8 cellular contexts compared by ENCODE assay signal in the genomic region with DNA sequence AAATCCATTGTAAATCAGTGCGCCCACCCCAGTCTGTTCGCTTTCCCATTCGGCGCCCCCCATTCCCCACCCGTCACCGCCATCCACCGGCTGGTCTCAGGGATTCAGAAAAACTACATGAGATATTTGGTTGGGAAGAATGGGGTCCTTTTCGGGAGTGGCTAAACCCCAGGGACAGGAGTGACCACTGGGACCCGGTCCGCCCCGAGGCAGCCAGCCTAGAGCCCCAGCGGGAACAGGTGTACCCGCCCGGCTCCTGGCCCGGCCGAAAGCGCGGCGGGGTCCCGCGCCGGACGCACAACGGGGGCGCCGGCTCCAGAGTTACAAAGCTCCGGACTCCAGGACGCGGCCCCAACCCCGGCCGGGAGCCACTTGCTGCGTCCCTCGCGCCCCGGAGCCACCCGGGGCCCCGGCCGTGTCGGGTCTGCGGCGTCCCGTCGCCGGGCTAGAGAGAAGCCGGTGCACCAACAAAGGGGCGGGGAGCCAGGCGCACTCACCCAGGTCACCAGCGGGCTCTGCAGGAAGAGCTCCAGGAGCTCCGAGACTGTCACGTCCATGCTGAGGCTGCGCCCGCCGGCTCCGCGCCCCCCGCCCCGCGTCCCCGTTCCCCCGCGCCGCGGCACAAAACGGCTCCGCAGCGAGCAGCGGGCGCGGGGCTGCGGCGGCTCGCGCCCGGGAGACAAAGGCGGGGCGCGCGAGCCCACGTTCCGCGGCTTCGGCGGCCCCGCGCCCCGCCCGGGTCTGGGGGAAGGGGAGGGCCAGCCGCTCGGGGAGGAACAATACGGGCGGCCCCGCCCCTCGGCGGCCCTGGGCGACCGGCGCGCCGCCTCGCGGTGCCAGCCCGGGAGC. TPM values are rescaled to one million over a fixed set of nuclear protein-coding genes. Genes with fewer than 3 reads are reported as not detected.
DNase-seq lines count a peak whose midpoint lies in the region; ATAC-seq and TF ChIP-seq lines count a peak whose summit lies in the region.

Gene CCDC88C, minus strand, starts transcription at position 687 of the 849 bp plus-strand sequence. Its CDS starts 130 bp downstream, at position 557.

- H3K4me3 ChIP-seq in BE2C (ENCODE audit: low read depth, low read length) (peak within 1 kb of the TSS; percentile 59), esophagus squamous epithelium (peak within 1 kb of the TSS; percentile 59 to 90 (median 78)), subcutaneous abdominal adipose tissue (ENCODE audit: low read depth in 1 of 5, low read length in 5 of 5) (peak within 1 kb of the TSS; percentile 57 to 68 (median 66))

- TF ChIP-seq CTCF in BE2C (IDR thresholded peaks at IDR 0.05; ENCODE audit: low read depth, low read length) (no peak), esophagus squamous epithelium (IDR thresholded peaks at IDR 0.05) (no peak)

- intact Hi-C loops in esophagus squamous epithelium (cut with DNase I) = loop anchor here (10.0 kb wide), 1 partner anchor 53 kb away; no protein-coding TSS in a partner anchor

- 2 to 5% methylated on average over 12 of the region's 102 CpGs for WGBS in esophagus squamous epithelium, 2 donors

- H3K36me3 ChIP-seq in BE2C = no peaks in the 10 kb centered on the region
- H3K36me3 ChIP-seq in esophagus squamous epithelium = peaks cover 0 to 6% (median 0%) of the 10 kb centered on the region in 3 donors
- no peaks in the 10 kb centered on the region for H3K36me3 ChIP-seq in subcutaneous abdominal adipose tissue (ENCODE audit: control insufficient read depth in 5 of 5, insufficient read depth in 5 of 5, low read length in 5 of 5)

- peak; percentile 52 for TF ChIP-seq POLR2A in GM19193 (IDR thresholded peaks at IDR 0.05; ENCODE audit: extremely low read depth, insufficient read depth, insufficient read length)
- TF ChIP-seq POLR2A in esophagus squamous epithelium (IDR thresholded peaks at IDR 0.05) = peak in 1 of 4 donors; percentile 52

- H3K9me3 ChIP-seq in BE2C = no peaks in the 10 kb centered on the region; the same call in 1 of the 2 replicates
- H3K9me3 ChIP-seq in esophagus squamous epithelium = no peaks in the 10 kb centered on the region
- H3K9me3 ChIP-seq in subcutaneous abdominal adipose tissue (ENCODE audit: control insufficient read depth in 5 of 5, low read length in 5 of 5) = no peaks in the 10 kb centered on the region

- DNase-seq in BE2C = peak; percentile 70
- DNase-seq in NOMO-1 treated with DMSO at 0.1 percent for 48 hours (lab: John Stamatoyannopoulos, UW; ENCODE audit: unreplicated experiment) = peak; percentile 65
- DNase-seq in activated T-cell treated with anti-CD3 and anti-CD28 coated beads for 48 hours (ENCODE audit: low read depth) = peak; percentile 75
- DNase-seq in esophagus squamous epithelium (lab: John Stamatoyannopoulos, UW) = peak; percentile 15
- peak; percentile 61 to 85 (median 72) for DNase-seq in naive thymus-derived CD8-positive, alpha-beta T cell

- no peaks in the 10 kb centered on the region for H3K9me3 Mint-ChIP-seq in naive thymus-derived CD8-positive, alpha-beta T cell

- H3K4me1 ChIP-seq in BE2C (no peaks in the 10 kb centered on the region; the same call in 1 of the 2 replicates), esophagus squamous epithelium (peaks cover 23 to 65% (median 30%) of the 10 kb centered on the region in 3 donors), subcutaneous abdominal adipose tissue (ENCODE audit: control insufficient read depth in 5 of 5, insufficient read depth in 5 of 5, low read length in 5 of 5) (peaks cover 0 to 50% (median 44%) of the 10 kb centered on the region in 5 donors)

- peak within 1 kb of the TSS; percentile 93 to 100 (median 99) for H3K4me3 Mint-ChIP-seq in naive thymus-derived CD8-positive, alpha-beta T cell

- POLR2A ChIA-PET in naive thymus-derived CD8-positive, alpha-beta T cell (lab: Charles Lee) = interaction anchor here (0.7 to 25.2 kb wide), 11 partner anchors 20 to 356 kb away, joined by 3 to 643 read pairs (median 4); no protein-coding TSS in a partner anchor

- peak within 1 kb of the TSS in 4 of 5 donors; percentile 40 to 64 (median 54) for H3K9ac ChIP-seq in subcutaneous abdominal adipose tissue (ENCODE audit: low read length in 5 of 5)

- H3K27me3 Mint-ChIP-seq in naive thymus-derived CD8-positive, alpha-beta T cell = peaks cover 0 to 2% (median 0%) of the 10 kb centered on the region in 5 donors

- H3K27ac ChIP-seq in esophagus squamous epithelium (peak within 1 kb of the TSS; percentile 82 to 91 (median 85)), subcutaneous abdominal adipose tissue (ENCODE audit: low read depth, low read length) (peak within 1 kb of the TSS; percentile 73)

- ATAC-seq in HG03432 (IDR thresholded peaks at IDR 0.05; ENCODE audit: unreplicated experiment) = peak; percentile 51
- peak; percentile 34 to 37 for ATAC-seq in naive thymus-derived CD8-positive, alpha-beta T cell

- peak within 1 kb of the TSS; percentile 94 to 100 (median 99) for H3K27ac Mint-ChIP-seq in naive thymus-derived CD8-positive, alpha-beta T cell

- H3K27me3 ChIP-seq in BE2C (peaks cover 31% of the 10 kb centered on the region), esophagus squamous epithelium (peaks cover 0 to 16% (median 0%) of the 10 kb centered on the region in 4 donors), subcutaneous abdominal adipose tissue (ENCODE audit: control insufficient read depth in 5 of 5, insufficient read depth in 4 of 5, low read length in 5 of 5) (no peaks in the 10 kb centered on the region)

- peaks cover 7 to 31% (median 19%) of the 10 kb centered on the region in 3 donors for H3K36me3 Mint-ChIP-seq in naive thymus-derived CD8-positive, alpha-beta T cell

- H3K4me1 Mint-ChIP-seq in naive thymus-derived CD8-positive, alpha-beta T cell = peaks cover 26 to 66% (median 50%) of the 10 kb centered on the region in 4 donors

RNA-seq across cellular contexts. Expression of gene CCDC88C, which starts in this region (rescaled TPM):
- 23.6 TPM for polyA plus RNA-seq in BE2C (2012; ENCODE audit: insufficient read depth, insufficient read length, low read depth)
- 10 to 100 TPM; 23.2 to 31.5 (median 29.9) TPM for total RNA-seq in esophagus squamous epithelium
- total RNA-seq in naive thymus-derived CD8-positive, alpha-beta T cell = 100 to 1,000 TPM; 300 to 322 TPM
- polyA plus RNA-seq in naive thymus-derived CD8-positive, alpha-beta T cell = 10 to 100 TPM; 23.4 to 41.9 (median 24.0) TPM

Comparison
In these comparisons a context has a peak if more than half of its experiments do, and no peak if none do; other contexts are left out.
1. Peak in every context shown above with its lines: DNase-seq, ATAC-seq, H3K4me3 ChIP-seq and H3K27ac ChIP-seq.
2. RNA of gene CCDC88C (total RNA-seq): 300 to 322 TPM in naive thymus-derived CD8-positive, alpha-beta T cell; 23.2 to 31.5 TPM in esophagus squamous epithelium; every median in the first group is over 4 times any median in the second.
3. DNase-seq: peak in every context shown above with its lines; median percentile 75 in activated T-cell treated with anti-CD3 and anti-CD28 coated beads for 48 hours; 72 in naive thymus-derived CD8-positive, alpha-beta T cell; 70 in BE2C; 65 in NOMO-1 treated with DMSO at 0.1 percent for 48 hours; 15 in esophagus squamous epithelium.